In genomic region chr15:73015493-73015892, GRCh38 we compare ENCODE assay signal across 21 cellular contexts. TPM values are rescaled to one million over a fixed set of nuclear protein-coding genes. Genes with fewer than 3 reads are reported as not detected.
A peak's percentile ranks its signal among the peaks of the same experiment; 100 is the strongest.
DNase-seq lines count a peak whose midpoint lies in the region; TF ChIP-seq lines count a peak whose summit lies in the region.
"Had no signal": no experiment of that assay in that cellular context is flagged by ENCODE, and none has a peak within 500 bp of the region (broad histone marks: within the 10 kb centered on the region; RNA-seq: fewer than 3 reads in every experiment).

No MANE protein-coding gene starts in this region.

- intact Hi-C loops in cardiac septum (cut with DNase I), result loop anchor here (10.0 kb wide), 1 partner anchor 61 kb away; no protein-coding TSS in a partner anchor

- peaks cover 24% of the 10 kb centered on the region for H3K4me1 Mint-ChIP-seq in type B pancreatic cell (ENCODE audit: unreplicated experiment)
- H3K4me1 Mint-ChIP-seq: CD4-positive, CD25-positive, alpha-beta regulatory T cell had no signal

- H3K4me3 Mint-ChIP-seq in type B pancreatic cell, result no peak overlapping the region
- H3K4me3 Mint-ChIP-seq: CD4-positive, CD25-positive, alpha-beta regulatory T cell had no signal

- DNase-seq in NCI-H82 (lab: John Stamatoyannopoulos, UW) (peak; percentile 22), NCI-H82 treated with DMSO at 0.1 percent for 48 hours (lab: John Stamatoyannopoulos, UW; ENCODE audit: unreplicated experiment) (no peak), OCI-M1 (lab: John Stamatoyannopoulos, UW) (peak; percentile 31), iPS-NIHi11 (ENCODE audit: low spot score) (peak; percentile 23), type B pancreatic cell (ENCODE audit: extremely low spot score, unreplicated experiment) (peak; percentile 42), GM20000 (ENCODE audit: low spot score) (no peak), DMS153 treated with DMSO at 0.1 percent for 48 hours (lab: John Stamatoyannopoulos, UW; ENCODE audit: unreplicated experiment) (no peak), cardiac septum (ENCODE audit: low spot score) (no peak)
- DNase-seq: 8988T; BE2C; CD4-positive, CD25-positive, alpha-beta regulatory T cell; COR-L47; DMS153; HCEC 1CT; KBM-7; NCI-H1105 treated with DMSO at 0.1 percent for 48 hours; NCI-H1694 treated with DMSO at 0.1 percent for 48 hours; NCI-H2107; NCI-H510A treated with DMSO at 0.1 percent for 48 hours; NCI-H774; PC-9 had no signal

- TF ChIP-seq CTCF in type B pancreatic cell (conservative IDR thresholded peaks at IDR 0.05) (no peak), GM20000 (IDR thresholded peaks at IDR 0.05; ENCODE audit: extremely low read depth, missing control alignments) (no peak)

- no peaks in the 10 kb centered on the region for H3K36me3 Mint-ChIP-seq in type B pancreatic cell
- H3K36me3 Mint-ChIP-seq: CD4-positive, CD25-positive, alpha-beta regulatory T cell had no signal

- no peaks in the 10 kb centered on the region for H3K9me3 Mint-ChIP-seq in type B pancreatic cell

- H3K27me3 Mint-ChIP-seq in type B pancreatic cell, result no peaks in the 10 kb centered on the region

- H3K27ac Mint-ChIP-seq in type B pancreatic cell, result no peak overlapping the region
- H3K27ac Mint-ChIP-seq: CD4-positive, CD25-positive, alpha-beta regulatory T cell had no signal

RNA-seq across cellular contexts. Expression of gene NEO1, which starts 36.8 kb away (rescaled TPM):
- total RNA-seq in type B pancreatic cell (ENCODE audit: low replicate concordance) (35.8 and 94.7 TPM in 2 replicates), cardiac septum (8.7 TPM)

Comparison
In these comparisons a context has a peak if more than half of its experiments do, and no peak if none do; other contexts are left out.
1. DNase-seq: peak in NCI-H82 (single experiment), OCI-M1 (single experiment), iPS-NIHi11 (single experiment) and type B pancreatic cell (single experiment); none in NCI-H82 treated with DMSO at 0.1 percent for 48 hours (single experiment), GM20000 (single experiment), DMS153 treated with DMSO at 0.1 percent for 48 hours (single experiment) and cardiac septum (single experiment).